ENCODE assay signal across 8 cellular contexts in genomic region chr5:40682431-40683017, GRCh38. TPM values are rescaled to one million over a fixed set of nuclear protein-coding genes. Genes with fewer than 3 reads are reported as not detected.
DNase-seq lines count a peak whose midpoint lies in the region; ATAC-seq, FAIRE-seq and TF ChIP-seq lines count a peak whose summit lies in the region.

No MANE protein-coding gene starts in this region.

- no peak for ATAC-seq in activated CD8-positive, alpha-beta T cell treated with anti-CD3 and anti-CD28 coated beads, Interleukin-2, amount 10 ng/mL, durations not matched to agents 7 days and 5 days
- no peak for ATAC-seq in HG03520 (IDR thresholded peaks at IDR 0.05; ENCODE audit: unreplicated experiment)
- ATAC-seq in GM19455 (IDR thresholded peaks at IDR 0.05; ENCODE audit: unreplicated experiment): no peak
- no peak for ATAC-seq in GM18868 (IDR thresholded peaks at IDR 0.05; ENCODE audit: unreplicated experiment)

- H3K27ac Mint-ChIP-seq in IgD-negative memory B cell: peak overlapping the region; percentile 80 to 98 (median 92)
- H3K27ac Mint-ChIP-seq in activated CD8-positive, alpha-beta T cell treated with anti-CD3 and anti-CD28 coated beads, Interleukin-2, amount 10 ng/mL, durations not matched to agents 7 days and 5 days: peak overlapping the region; percentile 89

- H3K4me3 ChIP-seq in hepatocyte (no peak overlapping the region), small intestine (ENCODE audit: low read depth in 1 of 2, low read length in 2 of 2) (peak overlapping the region; percentile 78 to 89)

- no peaks in the 10 kb centered on the region for H3K36me3 Mint-ChIP-seq in IgD-negative memory B cell
- peaks cover 69% of the 10 kb centered on the region for H3K36me3 Mint-ChIP-seq in activated CD8-positive, alpha-beta T cell treated with anti-CD3 and anti-CD28 coated beads, Interleukin-2, amount 10 ng/mL, durations not matched to agents 7 days and 5 days (ENCODE audit: low read depth)

- no peaks in the 10 kb centered on the region for H3K9me2 ChIP-seq in hepatocyte (replicated peaks; ENCODE audit: insufficient read depth)

- H3K27me3 ChIP-seq in hepatocyte (peaks cover 37% of the 10 kb centered on the region), small intestine (ENCODE audit: control insufficient read depth in 2 of 2, insufficient read depth in 2 of 2, low read length in 2 of 2) (no peaks in the 10 kb centered on the region)

- no peak for TF ChIP-seq CTCF in hepatocyte (IDR thresholded peaks at IDR 0.05; ENCODE audit: poor library complexity)

- peak overlapping the region; percentile 95 to 99 (median 99) for H3K4me3 Mint-ChIP-seq in IgD-negative memory B cell
- H3K4me3 Mint-ChIP-seq in activated CD8-positive, alpha-beta T cell treated with anti-CD3 and anti-CD28 coated beads, Interleukin-2, amount 10 ng/mL, durations not matched to agents 7 days and 5 days: peak overlapping the region; percentile 82

- CTCF ChIA-PET in activated CD8-positive, alpha-beta T cell treated with anti-CD3 and anti-CD28 coated beads, Interleukin-2, amount 10 ng/mL, durations not matched to agents 7 days and 5 days (lab: Charles Lee): interaction anchor here (0.9 to 5.0 kb wide), 8 partner anchors 29 to 734 kb away, joined by 3 to 34 read pairs (median 4); no protein-coding TSS in a partner anchor

- H3K4me1 Mint-ChIP-seq in IgD-negative memory B cell: peaks cover 49 to 63% (median 58%) of the 10 kb centered on the region in 3 donors
- H3K4me1 Mint-ChIP-seq in activated CD8-positive, alpha-beta T cell treated with anti-CD3 and anti-CD28 coated beads, Interleukin-2, amount 10 ng/mL, durations not matched to agents 7 days and 5 days (ENCODE audit: low read depth): peaks cover 35% of the 10 kb centered on the region

- POLR2A ChIA-PET in activated CD8-positive, alpha-beta T cell treated with anti-CD3 and anti-CD28 coated beads, Interleukin-2, amount 10 ng/mL, durations not matched to agents 7 days and 5 days (lab: Charles Lee): interaction anchor here (0.7 to 6.6 kb wide), 6 partner anchors 29 to 276 kb away, joined by 4 to 60 read pairs (median 6); no protein-coding TSS in a partner anchor

- H2AFZ ChIP-seq in hepatocyte: no peak overlapping the region

- H3K4me1 ChIP-seq in hepatocyte (ENCODE audit: insufficient read depth) (peaks cover 16% of the 10 kb centered on the region), small intestine (ENCODE audit: control insufficient read depth in 2 of 2, insufficient read depth in 1 of 2, low read depth in 1 of 2, low read length in 1 of 2) (no peaks in the 10 kb centered on the region)

- FAIRE-seq in small intestine (lab: Jason Lieb, UNC): no peak

- WGBS in hepatocyte (ENCODE audit: low lambda C conversion rate, missing lambda C conversion rate): 90% methylated on average over 10 of the region's 10 CpGs
- 5 to 31% (median 9%) methylated on average over 10 of the region's 10 CpGs for WGBS in small intestine, 3 donors

- no peaks in the 10 kb centered on the region for H3K27me3 Mint-ChIP-seq in IgD-negative memory B cell
- no peaks in the 10 kb centered on the region for H3K27me3 Mint-ChIP-seq in activated CD8-positive, alpha-beta T cell treated with anti-CD3 and anti-CD28 coated beads, Interleukin-2, amount 10 ng/mL, durations not matched to agents 7 days and 5 days (ENCODE audit: low read depth)

- no peaks in the 10 kb centered on the region for H4K20me1 ChIP-seq in hepatocyte (ENCODE audit: insufficient read depth, poor library complexity, severe bottlenecking)

- H3K79me2 ChIP-seq in hepatocyte: no peaks in the 10 kb centered on the region

- H3K9me3 ChIP-seq in hepatocyte (ENCODE audit: low read depth) (no peaks in the 10 kb centered on the region), small intestine (ENCODE audit: control insufficient read depth, low read depth) (no peaks in the 10 kb centered on the region)

- DNase-seq in activated CD8-positive, alpha-beta T cell treated with anti-CD3 and anti-CD28 coated beads, Interleukin-2, amount 10 ng/mL, durations not matched to agents 7 days and 5 days: peak; percentile 30
- DNase-seq in hepatocyte (ENCODE audit: low spot score) (no peak), small intestine (peak; percentile 52), cerebellar cortex (ENCODE audit: low spot score) (no peak)

- no peaks in the 10 kb centered on the region for H3K9me3 Mint-ChIP-seq in IgD-negative memory B cell
- no peaks in the 10 kb centered on the region for H3K9me3 Mint-ChIP-seq in activated CD8-positive, alpha-beta T cell treated with anti-CD3 and anti-CD28 coated beads, Interleukin-2, amount 10 ng/mL, durations not matched to agents 7 days and 5 days (ENCODE audit: insufficient read depth)

- no peaks in the 10 kb centered on the region for H3K36me3 ChIP-seq in hepatocyte (replicated peaks; ENCODE audit: insufficient read depth, low read depth)
- H3K36me3 ChIP-seq in small intestine (ENCODE audit: control insufficient read depth in 2 of 2, insufficient read depth in 2 of 2, low read length in 2 of 2): peaks cover 0 to 5% of the 10 kb centered on the region in 2 donors

- no peak overlapping the region for H3K27ac ChIP-seq in hepatocyte
- H3K27ac ChIP-seq in small intestine (ENCODE audit: low read depth in 1 of 2, low read length in 1 of 2): peak overlapping the region; percentile 36 to 94

- peak overlapping the region; percentile 99 for H3K4me2 ChIP-seq in hepatocyte

RNA-seq across cellular contexts. Expression of gene PTGER4, which starts 2.8 kb away (rescaled TPM):
- polyA plus RNA-seq in IgD-negative memory B cell (24.9 TPM), hepatocyte (1.4 and 3.6 TPM in 2 replicates), small intestine (10 to 100 TPM; 17.2 to 29.7 (median 21.1) TPM)
- total RNA-seq in activated CD8-positive, alpha-beta T cell treated with anti-CD3 and anti-CD28 coated beads, Interleukin-2, amount 10 ng/mL, durations not matched to agents 7 days and 5 days: 10 to 100 TPM; 45.8 to 50.8 TPM
- total RNA-seq in hepatocyte: 1.4 and 7.1 TPM in 2 replicates

Comparison
In these comparisons a context has a peak if more than half of its experiments do, and no peak if none do; other contexts are left out.
1. DNase-seq: peak in activated CD8-positive, alpha-beta T cell treated with anti-CD3 and anti-CD28 coated beads, Interleukin-2, amount 10 ng/mL, durations not matched to agents 7 days and 5 days (single experiment) and small intestine (single experiment); none in hepatocyte (single experiment) and cerebellar cortex (single experiment).